ENCODE assay signal across 10 cellular contexts in genomic region chr7:128792471-128793183, GRCh38. TPM values are rescaled to one million over a fixed set of nuclear protein-coding genes. Genes with fewer than 3 reads are reported as not detected.
DNase-seq lines count a peak whose midpoint lies in the region; ATAC-seq and TF ChIP-seq lines count a peak whose summit lies in the region.
"Had no signal": no experiment of that assay in that cellular context is flagged by ENCODE, and none has a peak within 500 bp of the region (broad histone marks: within the 10 kb centered on the region; RNA-seq: fewer than 3 reads in every experiment).

No MANE protein-coding gene starts in this region.

- H3K9ac ChIP-seq in iPS-20b (ENCODE audit: low read depth, low read length), result peak overlapping the region; percentile 43; the same call in 1 of the 2 replicates

- H3K9me3 Mint-ChIP-seq in activated CD4-positive, alpha-beta memory T cell treated with anti-CD3 and anti-CD28 coated beads for 36 hours, result no peaks in the 10 kb centered on the region

- H3K36me3 ChIP-seq in A673 (ENCODE audit: insufficient read depth, low read length, poor library complexity, severe bottlenecking) (no peaks in the 10 kb centered on the region), iPS-20b (ENCODE audit: insufficient read depth, low read depth, low read length) (peaks cover 33% of the 10 kb centered on the region)

- H3K27me3 ChIP-seq in A673 (replicated peaks; ENCODE audit: insufficient read depth, low read depth, low read length, poor library complexity) (peaks cover 11% of the 10 kb centered on the region), iPS-20b (ENCODE audit: insufficient read depth, low read length) (peaks cover 18% of the 10 kb centered on the region; the same call in 1 of the 2 replicates)
- H3K27me3 ChIP-seq: body of pancreas had no signal

- H3K27ac Mint-ChIP-seq in activated CD4-positive, alpha-beta memory T cell treated with anti-CD3 and anti-CD28 coated beads for 36 hours, result no peak overlapping the region

- no TSS peak for BruUV-seq in A673 (replicated peaks; lab: Mats Ljungman, UMichigan)

- H3K9me3 ChIP-seq in A673 (ENCODE audit: low read depth, low read length, poor library complexity, severe bottlenecking), result no peaks in the 10 kb centered on the region
- H3K9me3 ChIP-seq in iPS-20b (ENCODE audit: insufficient read depth, low read depth, low read length), result no peaks in the 10 kb centered on the region
- H3K9me3 ChIP-seq: body of pancreas had no signal

- DNase-seq in A673 (ENCODE audit: low spot score) (no peak), DMS 273 (lab: John Stamatoyannopoulos, UW; ENCODE audit: unreplicated experiment) (peak; percentile 84), DMS153 treated with DMSO at 0.1 percent for 48 hours (lab: John Stamatoyannopoulos, UW; ENCODE audit: unreplicated experiment) (no peak), NCI-H1417 treated with DMSO at 0.1 percent for 48 hours (lab: John Stamatoyannopoulos, UW) (no peak)
- no peak for DNase-seq in activated CD4-positive, alpha-beta memory T cell treated with anti-CD3 and anti-CD28 coated beads for 36 hours
- no peak for DNase-seq in activated CD8-positive, alpha-beta memory T cell treated with anti-CD3 and anti-CD28 coated beads, Interleukin-2, amount 50 U/mL, for 4 hours
- DNase-seq: body of pancreas had no signal

- intact Hi-C loops in A673 (cut with micrococcal nuclease; ENCODE audit: unreplicated experiment), result loop anchor here (10.0 kb wide), 1 partner anchor 92 kb away; no protein-coding TSS in a partner anchor
- intact Hi-C loops in activated CD4-positive, alpha-beta memory T cell treated with anti-CD3 and anti-CD28 coated beads for 36 hours (cut with micrococcal nuclease), result loop anchor here (5.0 kb wide), 1 partner anchor 55 kb away; the partner anchor contains the start of gene CALU

- H3K36me3 Mint-ChIP-seq in activated CD4-positive, alpha-beta memory T cell treated with anti-CD3 and anti-CD28 coated beads for 36 hours, result peaks cover 2% of the 10 kb centered on the region

- ATAC-seq in GM21529 (IDR thresholded peaks at IDR 0.05; ENCODE audit: unreplicated experiment), result no peak
- ATAC-seq: body of pancreas had no signal

- no peaks in the 10 kb centered on the region for H3K27me3 Mint-ChIP-seq in activated CD4-positive, alpha-beta memory T cell treated with anti-CD3 and anti-CD28 coated beads for 36 hours

- CTCF ChIA-PET in A673 (lab: Charles Lee), result interaction anchor here (0.7 kb wide), 1 partner anchor 154 kb away, joined by 3 read pairs; no protein-coding TSS in a partner anchor
- CTCF ChIA-PET in activated CD4-positive, alpha-beta memory T cell treated with anti-CD3 and anti-CD28 coated beads for 36 hours (lab: Charles Lee), result no interaction called here

- no peaks in the 10 kb centered on the region for H3K4me1 ChIP-seq in A673 (ENCODE audit: insufficient read depth, low read length, poor library complexity, severe bottlenecking)
- H3K4me1 ChIP-seq in iPS-20b (ENCODE audit: insufficient read depth, low read length), result peaks cover 15% of the 10 kb centered on the region

- H3K4me3 ChIP-seq in A673 (ENCODE audit: low read depth, low read length, poor library complexity, severe bottlenecking) (peak overlapping the region; percentile 77), iPS-20b (ENCODE audit: low read length) (peak overlapping the region; percentile 92)

- no peak; the same call in 1 of the 2 replicates for TF ChIP-seq CTCF in A673 (conservative IDR thresholded peaks at IDR 0.05; ENCODE audit: low read depth, low read length)

- H3K4me3 Mint-ChIP-seq in activated CD4-positive, alpha-beta memory T cell treated with anti-CD3 and anti-CD28 coated beads for 36 hours, result peak overlapping the region; percentile 20

- no peak overlapping the region for H3K27ac ChIP-seq in A673 (ENCODE audit: low read depth, low read length, poor library complexity, severe bottlenecking)
- no peak overlapping the region for H3K27ac ChIP-seq in iPS-20b (ENCODE audit: low read length)
- H3K27ac ChIP-seq: body of pancreas had no signal

- H3K4me1 Mint-ChIP-seq in activated CD4-positive, alpha-beta memory T cell treated with anti-CD3 and anti-CD28 coated beads for 36 hours (ENCODE audit: low read depth), result no peaks in the 10 kb centered on the region

- POLR2A ChIA-PET in A673 (lab: Charles Lee; ENCODE audit: low non-redundant PET), result no interaction called here
- POLR2A ChIA-PET in activated CD4-positive, alpha-beta memory T cell treated with anti-CD3 and anti-CD28 coated beads for 36 hours (lab: Charles Lee), result no interaction called here

RNA-seq across cellular contexts. Expression of gene CCDC136, which starts 0.9 kb away (rescaled TPM):
- 4.4 and 6.9 TPM in 2 replicates for total RNA-seq in A673 (2021)
- total RNA-seq in activated CD4-positive, alpha-beta memory T cell treated with anti-CD3 and anti-CD28 coated beads for 36 hours, result 1 to 10 TPM; 8.8 to 8.9 TPM

RNA-seq across cellular contexts. Expression of gene OPN1SW, which starts 17.0 kb away (rescaled TPM):
- not detected in 2 replicates for total RNA-seq in A673 (2021)
- not detected for total RNA-seq in activated CD4-positive, alpha-beta memory T cell treated with anti-CD3 and anti-CD28 coated beads for 36 hours
- total RNA-seq: body of pancreas, skeletal muscle tissue had no signal

RNA-seq across cellular contexts. Expression of gene FLNC, which starts 37.6 kb away (rescaled TPM):
- 6.5 and 7.8 TPM in 2 replicates for total RNA-seq in A673 (2021)
- total RNA-seq in activated CD4-positive, alpha-beta memory T cell treated with anti-CD3 and anti-CD28 coated beads for 36 hours, result under 1 TPM in 1 of 2 experiments, not detected in 1; 0.05 TPM

RNA-seq across cellular contexts. Expression of gene CALU, which starts 53.5 kb away (rescaled TPM):
- total RNA-seq in A673 (2021), result 161 and 162 TPM in 2 replicates
- total RNA-seq in activated CD4-positive, alpha-beta memory T cell treated with anti-CD3 and anti-CD28 coated beads for 36 hours, result 10 to 100 TPM; 43.2 to 44.2 TPM
